ENCODE assay signal across 17 cellular contexts in the genomic region with DNA sequence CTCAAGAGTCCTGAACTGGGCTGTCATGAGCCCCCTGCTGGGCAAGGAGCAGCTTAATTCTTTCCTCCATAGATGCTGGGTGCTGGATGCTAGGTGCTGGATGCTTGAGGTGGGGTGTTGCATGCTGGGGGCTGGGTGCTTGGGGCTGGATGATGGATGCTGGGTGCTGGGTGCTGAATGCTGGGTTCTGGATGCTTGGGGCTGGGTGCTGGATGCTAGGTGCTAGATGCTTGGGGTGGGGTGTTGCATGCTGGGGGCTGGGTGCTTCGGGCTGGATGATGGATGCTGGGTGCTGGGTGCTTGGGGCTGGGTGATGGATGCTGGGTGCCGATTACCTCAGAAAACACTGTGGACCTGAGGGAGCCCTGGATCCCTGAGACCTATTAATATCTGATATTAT.
"Had no signal": no experiment of that assay in that cellular context is flagged by ENCODE, and none has a peak within 500 bp of the region (broad histone marks: within the 10 kb centered on the region; RNA-seq: fewer than 3 reads in every experiment).

No MANE protein-coding gene starts in this region.

- H3K27me3 ChIP-seq: heart left ventricle, tibial artery, upper lobe of left lung, vagina had no signal

- H3K36me3 ChIP-seq: heart left ventricle, prostate gland, tibial artery, upper lobe of left lung, vagina had no signal

- H3K27ac ChIP-seq: heart left ventricle, parathyroid adenoma, prostate gland, tibial artery, upper lobe of left lung, vagina had no signal

- H3K9ac ChIP-seq: parathyroid adenoma had no signal

- H3K4me1 Mint-ChIP-seq: naive thymus-derived CD4-positive, alpha-beta T cell had no signal

- DNase-seq: dermis blood vessel endothelial cell; heart left ventricle; hippocampal formation; left colon; mesendoderm; naive thymus-derived CD4-positive, alpha-beta T cell; nephron progenitor cell; retina; stimulated activated CD4-positive, alpha-beta T cell treated with anti-CD3 and anti-CD28 coated beads, Interleukin-2, amount 100 ng/mL, for 24 hours; stimulated activated CD4-positive, alpha-beta T cell treated with anti-CD3 and anti-CD28 coated beads, Interleukin-4, amount 100 ng/mL, for 4 hours; stimulated activated naive CD4-positive, alpha-beta T cell; tibial artery; upper lobe of left lung had no signal

- H3K4me3 ChIP-seq: heart left ventricle, prostate gland, tibial artery, upper lobe of left lung, vagina had no signal

- H3K27ac Mint-ChIP-seq: naive thymus-derived CD4-positive, alpha-beta T cell; nephron progenitor cell had no signal

- H3K4me1 ChIP-seq: heart left ventricle, parathyroid adenoma, prostate gland, tibial artery, upper lobe of left lung, vagina had no signal

- H3K36me3 Mint-ChIP-seq: naive thymus-derived CD4-positive, alpha-beta T cell had no signal

- ATAC-seq: heart left ventricle; left colon; naive thymus-derived CD4-positive, alpha-beta T cell; sciatic nerve had no signal

- H2AFZ ChIP-seq: parathyroid adenoma had no signal

- H3K4me3 Mint-ChIP-seq: naive thymus-derived CD4-positive, alpha-beta T cell; nephron progenitor cell had no signal

- H3K9me3 ChIP-seq: heart left ventricle, prostate gland, upper lobe of left lung, vagina had no signal

- H3K79me2 ChIP-seq: parathyroid adenoma had no signal

- H3K9me3 Mint-ChIP-seq: nephron progenitor cell had no signal
